In the genomic region with DNA sequence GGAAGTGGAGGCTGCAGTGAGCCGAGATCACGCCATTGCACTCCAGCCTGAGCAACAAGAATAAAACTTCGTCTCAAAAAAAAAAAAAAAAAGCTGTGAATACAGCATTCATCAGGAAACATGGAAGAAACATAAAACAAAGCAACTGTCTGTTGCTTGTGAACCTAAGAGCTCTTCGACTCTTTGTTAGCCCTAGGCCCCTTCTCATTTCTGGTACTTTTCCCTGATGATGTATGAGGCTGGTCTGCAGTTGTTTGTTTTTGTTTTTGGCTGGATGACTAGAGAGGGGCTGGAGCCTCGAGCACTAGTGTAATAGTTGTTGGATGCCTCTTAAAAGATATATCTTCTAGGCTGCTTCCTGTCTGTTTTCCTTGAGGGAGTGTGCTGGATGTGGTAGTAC, we compare ENCODE assay signal across 17 cellular contexts.
"Had no signal": no experiment of that assay in that cellular context is flagged by ENCODE, and none has a peak within 500 bp of the region (broad histone marks: within the 10 kb centered on the region; RNA-seq: fewer than 3 reads in every experiment).

No MANE protein-coding gene starts in this region.

- H3K36me3 ChIP-seq: MG63, SJCRH30 had no signal

- H3K27ac ChIP-seq: HL-60, SJCRH30, SK-N-MC had no signal

- H3K27me3 ChIP-seq: MG63, SJCRH30 had no signal

- H3K4me1 ChIP-seq: SJCRH30 had no signal

- H3K9me3 ChIP-seq: MG63, SJCRH30 had no signal

- ATAC-seq: Right ventricle myocardium inferior, T-cell had no signal

- DNase-seq: KBM-7, MG63, NCI-H1092 treated with DMSO at 0.1 percent for 48 hours, NCI-H1436, NCI-H187, NCI-H2029 treated with DMSO at 0.1 percent for 48 hours, NCI-H2227 treated with DMSO at 0.1 percent for 48 hours, NCI-H524, NCI-H526 treated with DMSO at 0.1 percent for 48 hours, NCI-H748 treated with DMSO at 0.1 percent for 48 hours, SHP77 treated with DMSO at 0.1 percent for 48 hours, SJCRH30, SW 1271, T-cell had no signal

- H3K4me3 ChIP-seq: MG63, SJCRH30, SK-N-MC had no signal
